ENCODE assay signal across 15 cellular contexts in the genomic region with DNA sequence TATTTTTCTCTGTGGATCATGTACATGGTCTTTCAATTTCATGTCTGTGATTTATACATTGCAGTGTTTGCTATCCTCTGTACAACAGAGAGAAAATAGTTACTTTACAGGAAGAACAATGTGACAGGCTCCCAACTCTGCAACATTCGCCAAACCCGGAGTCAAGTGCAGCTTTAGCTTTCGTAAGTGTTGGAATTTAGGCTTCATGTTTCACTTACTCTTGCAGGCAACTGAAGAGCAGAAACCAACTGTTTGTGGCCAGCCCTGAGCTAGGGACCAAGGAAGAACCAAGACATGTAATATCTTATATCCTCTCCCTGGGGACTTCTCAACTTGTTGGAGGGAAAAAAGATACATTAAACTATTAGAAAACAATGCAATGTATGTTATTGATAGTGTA.
A peak's percentile ranks its signal among the peaks of the same experiment; 100 is the strongest.
DNase-seq lines count a peak whose midpoint lies in the region; ATAC-seq and TF ChIP-seq lines count a peak whose summit lies in the region.
"Had no signal": no experiment of that assay in that cellular context is flagged by ENCODE, and none has a peak within 500 bp of the region (broad histone marks: within the 10 kb centered on the region; RNA-seq: fewer than 3 reads in every experiment).

No MANE protein-coding gene starts in this region.

- H2AFZ ChIP-seq in PC-9 = no peak overlapping the region

- H3K36me3 ChIP-seq in PC-9 (ENCODE audit: low read depth) (no peaks in the 10 kb centered on the region), lung (ENCODE audit: control insufficient read depth in 2 of 2, insufficient read depth in 2 of 2, low read length in 2 of 2) (no peaks in the 10 kb centered on the region), upper lobe of left lung (no peaks in the 10 kb centered on the region)
- H3K36me3 ChIP-seq: heart right ventricle had no signal

- no peaks in the 10 kb centered on the region for H3K9me3 ChIP-seq in PC-9 (ENCODE audit: insufficient read depth, low read depth)
- H3K9me3 ChIP-seq in lung (ENCODE audit: control insufficient read depth in 2 of 2, insufficient read depth in 1 of 2, low read length in 1 of 2) = no peaks in the 10 kb centered on the region
- H3K9me3 ChIP-seq in upper lobe of left lung = no peaks in the 10 kb centered on the region
- H3K9me3 ChIP-seq: heart right ventricle had no signal

- CTCF ChIA-PET in PC-9 (lab: Charles Lee) = no interaction called here

- WGBS in lung, 2 donors = 43 to 59% methylated on average over 3 of the region's 3 CpGs
- WGBS in upper lobe of left lung, 2 donors = 25 to 31% methylated on average over 3 of the region's 3 CpGs

- H3K27me3 ChIP-seq in PC-9 (ENCODE audit: insufficient read depth, low read depth) (no peaks in the 10 kb centered on the region), lung (ENCODE audit: control insufficient read depth, insufficient read depth) (no peaks in the 10 kb centered on the region), upper lobe of left lung (no peaks in the 10 kb centered on the region)

- peak in 1 of 2 experiments; percentile 50 for DNase-seq in PC-9
- DNase-seq in fibroblast of the aortic adventitia (ENCODE audit: low read depth) = peak; percentile 12
- peak; percentile 44 for DNase-seq in lung (ENCODE audit: low spot score)
- peak in 1 of 2 donors; percentile 47 for DNase-seq in upper lobe of left lung
- DNase-seq in NCI-H526 (lab: John Stamatoyannopoulos, UW) = no peak
- no peak for DNase-seq in stimulated activated CD4-positive, alpha-beta T cell treated with anti-CD3 and anti-CD28 coated beads, Interleukin-1b, Interleukin-23, amount 100 ng/mL, for 48 hours
- no peak for DNase-seq in activated CD4-positive, alpha-beta T cell treated with anti-CD3 and anti-CD28 coated beads for 48 hours
- DNase-seq: activated CD4-positive, alpha-beta T cell treated with anti-CD3 and anti-CD28 coated beads, Interleukin-2, amount 50 U/mL, for 4 hours; activated T-cell treated with anti-CD3 and anti-CD28 coated beads, Interleukin-2, amount 50 U/mL, for 24 hours; C1 segment of cervical spinal cord; heart right ventricle; NK-92 treated with Interleukin-12 subunit alpha and Interleukin-12 subunit beta, amount 100 ng/mL, for 24 hours; stimulated activated CD4-positive, alpha-beta T cell treated with anti-CD3 and anti-CD28 coated beads, Interleukin-4, amount 100 ng/mL, for 24 hours had no signal

- ATAC-seq in lung (ENCODE audit: insufficient read depth, low FRiP score) (no peak), upper lobe of left lung (ENCODE audit: low FRiP score in 2 of 2) (peak in 1 of 2 donors; percentile 28)

- peak overlapping the region; percentile 55 for H3K4me2 ChIP-seq in PC-9

- no peak overlapping the region for H3K4me3 ChIP-seq in PC-9
- H3K4me3 ChIP-seq in fibroblast of the aortic adventitia (ENCODE audit: low read depth, low read length) = no peak overlapping the region
- H3K4me3 ChIP-seq in lung = no peak overlapping the region
- no peak overlapping the region for H3K4me3 ChIP-seq in upper lobe of left lung
- H3K4me3 ChIP-seq: heart right ventricle, skin epidermis had no signal

- H3K27ac ChIP-seq in PC-9 = peak overlapping the region; percentile 9; the same call in 1 of the 2 replicates
- peak overlapping the region in 1 of 2 donors; percentile 23 for H3K27ac ChIP-seq in lung (ENCODE audit: low read depth in 1 of 2, low read length in 1 of 2)
- peak overlapping the region in 3 of 4 donors; percentile 53 to 70 (median 62) for H3K27ac ChIP-seq in upper lobe of left lung
- H3K27ac ChIP-seq: RWPE1 had no signal

- H4K20me1 ChIP-seq in PC-9 (ENCODE audit: insufficient read depth) = no peaks in the 10 kb centered on the region

- H3F3A ChIP-seq in PC-9 (ENCODE audit: insufficient read depth, low read depth) = peaks cover 13% of the 10 kb centered on the region; the same call in 1 of the 2 replicates

- BruUV-seq in PC-9 (replicated peaks; lab: Mats Ljungman, UMichigan) = no TSS peak

- no peaks in the 10 kb centered on the region for H3K79me2 ChIP-seq in PC-9 (ENCODE audit: low read depth)

- no peak for TF ChIP-seq EP300 in upper lobe of left lung (IDR thresholded peaks at IDR 0.05)

- TF ChIP-seq CTCF in PC-9 (conservative IDR thresholded peaks at IDR 0.05) (no peak), fibroblast of the aortic adventitia (IDR thresholded peaks at IDR 0.05; ENCODE audit: insufficient read depth, low read length) (no peak), lung (IDR thresholded peaks at IDR 0.05; ENCODE audit: control extremely low read depth, extremely low read depth) (no peak), upper lobe of left lung (IDR thresholded peaks at IDR 0.05) (no peak)

- POLR2A ChIA-PET in PC-9 (lab: Charles Lee; ENCODE audit: unreplicated experiment) = no interaction called here

- no peak for TF ChIP-seq POLR2A in upper lobe of left lung (IDR thresholded peaks at IDR 0.05)

- no peaks in the 10 kb centered on the region for H3K9me2 ChIP-seq in PC-9 (ENCODE audit: insufficient read depth)

- intact Hi-C loops in PC-9 (cut with micrococcal nuclease; ENCODE audit: unreplicated experiment) = no loop called here

- peaks cover 29% of the 10 kb centered on the region for H3K4me1 ChIP-seq in PC-9 (replicated peaks; ENCODE audit: insufficient read depth)
- H3K4me1 ChIP-seq in lung (ENCODE audit: control insufficient read depth in 2 of 2, insufficient read depth in 2 of 2, low read length in 2 of 2) = peaks cover 0 to 13% of the 10 kb centered on the region in 2 donors
- peaks cover 12 to 21% (median 18%) of the 10 kb centered on the region in 4 donors for H3K4me1 ChIP-seq in upper lobe of left lung

Comparison
In these comparisons a context has a peak if more than half of its experiments do, and no peak if none do; other contexts are left out.
1. DNase-seq: peak in fibroblast of the aortic adventitia (single experiment) and lung (single experiment); none in NCI-H526 (0 of 2), stimulated activated CD4-positive, alpha-beta T cell treated with anti-CD3 and anti-CD28 coated beads, Interleukin-1b, Interleukin-23, amount 100 ng/mL, for 48 hours (single experiment) and activated CD4-positive, alpha-beta T cell treated with anti-CD3 and anti-CD28 coated beads for 48 hours (single experiment).